1 cellular context compared by ENCODE assay signal in the genomic region with DNA sequence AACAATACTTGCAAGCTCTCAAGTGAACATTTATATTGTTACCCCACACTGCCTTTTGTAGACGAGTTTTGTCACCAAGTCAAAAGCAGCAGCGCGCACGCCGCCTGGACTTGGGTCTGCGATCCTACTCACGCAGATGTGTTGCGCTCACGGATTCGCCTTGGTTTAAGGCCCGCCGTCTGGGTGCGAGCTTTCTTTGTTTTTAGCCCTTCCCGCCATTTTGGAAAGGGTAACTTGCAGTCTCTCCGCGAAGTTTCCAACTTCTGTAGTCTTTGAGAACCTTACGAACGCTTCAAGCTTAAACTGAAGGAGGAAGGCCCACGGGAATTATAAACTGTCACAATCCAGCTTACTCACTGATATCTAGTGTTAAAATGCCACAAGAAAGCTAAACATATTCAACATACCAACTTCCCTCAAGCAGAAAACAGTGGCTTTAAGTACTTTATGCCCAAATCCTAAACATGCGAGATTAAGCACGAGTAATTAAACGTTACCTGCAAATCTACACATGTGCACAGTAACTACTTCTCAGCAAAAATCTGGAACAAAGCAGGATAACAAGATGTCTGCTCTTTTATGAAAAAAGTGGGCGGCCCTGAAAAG.
TF ChIP-seq lines count a peak whose summit lies in the region.

No MANE protein-coding gene starts in this region.

TF ChIP-seq in GM23338, 12 proteins besides CTCF, POLR2A, EP300 and RAD21 (continued from another document):
- TF ChIP-seq STAT1 (IDR thresholded peaks at IDR 0.05; ENCODE audit: unreplicated experiment) = no peak
